24 cellular contexts compared by ENCODE assay signal in the genomic region with DNA sequence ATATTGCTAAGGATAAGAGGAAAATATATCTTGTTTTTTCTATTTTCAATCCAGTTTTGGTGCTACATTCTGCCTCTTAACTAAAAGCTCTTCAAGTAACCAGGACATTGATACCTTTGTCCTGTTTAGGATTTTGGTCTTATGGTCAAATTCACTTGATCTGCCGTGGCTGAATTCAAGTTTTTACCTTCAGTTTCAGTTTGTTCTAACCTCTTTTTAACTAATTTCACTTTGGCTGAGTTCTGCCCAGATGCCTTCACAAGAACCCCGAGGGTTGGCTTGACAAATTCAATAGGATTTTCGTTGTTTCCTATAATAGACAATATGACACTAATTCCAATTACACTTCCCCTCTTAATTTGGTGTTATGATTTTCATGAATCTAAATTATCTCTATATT.
DNase-seq lines count a peak whose midpoint lies in the region; ATAC-seq and TF ChIP-seq lines count a peak whose summit lies in the region.
"Had no signal": no experiment of that assay in that cellular context is flagged by ENCODE, and none has a peak within 500 bp of the region (broad histone marks: within the 10 kb centered on the region; RNA-seq: fewer than 3 reads in every experiment).

No MANE protein-coding gene starts in this region.

- peaks cover 1 to 6% of the 10 kb centered on the region in 2 donors for H3K27me3 Mint-ChIP-seq in CD4-positive, alpha-beta memory T cell
- H3K27me3 Mint-ChIP-seq in natural killer cell (ENCODE audit: low read depth in 2 of 2), result peaks cover under 1 to 21% of the 10 kb centered on the region in 2 donors

- WGBS in adrenal gland, 4 donors, result 92 to 98% (median 94%) methylated on average over 3 of the region's 3 CpGs

- H3K36me3 Mint-ChIP-seq in CD4-positive, alpha-beta memory T cell, result no peaks in the 10 kb centered on the region
- no peaks in the 10 kb centered on the region for H3K36me3 Mint-ChIP-seq in natural killer cell
- H3K36me3 Mint-ChIP-seq: CD8-positive, alpha-beta T cell; IgD-negative memory B cell had no signal

- H3K4me3 ChIP-seq in CD4-positive, alpha-beta memory T cell (ENCODE audit: low read length in 2 of 2), result no peak overlapping the region
- no peak overlapping the region for H3K4me3 ChIP-seq in adrenal gland
- H3K4me3 ChIP-seq: A549 had no signal

- H3K4me1 Mint-ChIP-seq in CD4-positive, alpha-beta memory T cell, result peaks cover 0 to 6% (median 5%) of the 10 kb centered on the region in 4 donors
- peaks cover 7% of the 10 kb centered on the region in 2 donors for H3K4me1 Mint-ChIP-seq in natural killer cell

- TF ChIP-seq POLR2A in adrenal gland (IDR thresholded peaks at IDR 0.05), result no peak

- H3K4me3 Mint-ChIP-seq in CD4-positive, alpha-beta memory T cell, result peak overlapping the region in 6 of 8 donors; percentile 0 to 63 (median 19)
- peak overlapping the region; percentile 7 for H3K4me3 Mint-ChIP-seq in natural killer cell
- H3K4me3 Mint-ChIP-seq: CD8-positive, alpha-beta T cell had no signal

- no peaks in the 10 kb centered on the region for H3K9me3 ChIP-seq in CD4-positive, alpha-beta memory T cell (ENCODE audit: control insufficient read depth in 1 of 2, low read length in 2 of 2)
- H3K9me3 ChIP-seq in adrenal gland (replicated peaks in 1 of 3), result peaks cover 0 to 6% (median 0%) of the 10 kb centered on the region in 3 donors

- H3K4me1 ChIP-seq in CD4-positive, alpha-beta memory T cell (ENCODE audit: insufficient read depth, low read length), result no peaks in the 10 kb centered on the region
- H3K4me1 ChIP-seq in adrenal gland (replicated peaks in 1 of 2), result peaks cover 2 to 4% of the 10 kb centered on the region in 2 donors
- H3K4me1 ChIP-seq: A549 had no signal

- H3K9me3 Mint-ChIP-seq in CD4-positive, alpha-beta memory T cell, result peaks cover 0 to 5% (median 1%) of the 10 kb centered on the region in 8 donors
- H3K9me3 Mint-ChIP-seq in natural killer cell, result peaks cover 0 to 3% of the 10 kb centered on the region in 2 donors

- DNase-seq in CD4-positive, alpha-beta memory T cell, result no peak
- DNase-seq in OCI-M1 (lab: John Stamatoyannopoulos, UW) (peak; percentile 71), natural killer cell (no peak), adrenal gland (no peak), medulla oblongata (ENCODE audit: extremely low spot score) (no peak)
- no peak for DNase-seq in activated CD8-positive, alpha-beta memory T cell treated with anti-CD3 and anti-CD28 coated beads, Interleukin-2, amount 50 U/mL, for 4 hours
- DNase-seq: Calu3; CD8-positive, alpha-beta T cell; GDM1; GOT3; HCEC 1CT; Kasumi-1; NCI-H1048; NCI-H1417 treated with DMSO at 0.1 percent for 48 hours; NCI-H187; NCI-H446; NCI-H526; SIG-M5; SK-N-SH had no signal

- H3K27me3 ChIP-seq in CD4-positive, alpha-beta memory T cell (ENCODE audit: insufficient read depth, low read length), result no peaks in the 10 kb centered on the region
- no peaks in the 10 kb centered on the region for H3K27me3 ChIP-seq in adrenal gland

- peak; percentile 58 for ATAC-seq in GM19035 (IDR thresholded peaks at IDR 0.05; ENCODE audit: unreplicated experiment)
- no peak for ATAC-seq in natural killer cell
- ATAC-seq in GM19328 (IDR thresholded peaks at IDR 0.05; ENCODE audit: unreplicated experiment), result no peak
- ATAC-seq: A549; CD8-positive, alpha-beta T cell; Panc1 had no signal

- no peak overlapping the region for H3K27ac ChIP-seq in CD4-positive, alpha-beta memory T cell (ENCODE audit: low read depth, low read length)
- H3K27ac ChIP-seq in adrenal gland, result no peak overlapping the region
- H3K27ac ChIP-seq: A549 had no signal

- no peak overlapping the region for H3K27ac Mint-ChIP-seq in CD4-positive, alpha-beta memory T cell
- peak overlapping the region in 1 of 2 donors; percentile 41 for H3K27ac Mint-ChIP-seq in natural killer cell
- H3K27ac Mint-ChIP-seq: CD8-positive, alpha-beta T cell; IgD-negative memory B cell had no signal

- no peaks in the 10 kb centered on the region for H3K36me3 ChIP-seq in CD4-positive, alpha-beta memory T cell (ENCODE audit: insufficient read depth, low read length)
- no peaks in the 10 kb centered on the region for H3K36me3 ChIP-seq in adrenal gland (replicated peaks in 1 of 2)

- POLR2A ChIA-PET in CD4-positive, alpha-beta memory T cell (lab: Charles Lee; ENCODE audit: partially characterized antibody), result no interaction called here

- CTCF ChIA-PET in CD4-positive, alpha-beta memory T cell (lab: Charles Lee; ENCODE audit: partially characterized antibody), result no interaction called here

- TF ChIP-seq CTCF in natural killer cell (IDR thresholded peaks at IDR 0.05), result no peak
- no peak for TF ChIP-seq CTCF in adrenal gland (IDR thresholded peaks at IDR 0.05)

- intact Hi-C loops in CD4-positive, alpha-beta memory T cell (cut with micrococcal nuclease), result no loop called here
- intact Hi-C loops in natural killer cell (cut with micrococcal nuclease), result no loop called here
- intact Hi-C loops in adrenal gland (cut with DNase I), result no loop called here
